In the genomic region with DNA sequence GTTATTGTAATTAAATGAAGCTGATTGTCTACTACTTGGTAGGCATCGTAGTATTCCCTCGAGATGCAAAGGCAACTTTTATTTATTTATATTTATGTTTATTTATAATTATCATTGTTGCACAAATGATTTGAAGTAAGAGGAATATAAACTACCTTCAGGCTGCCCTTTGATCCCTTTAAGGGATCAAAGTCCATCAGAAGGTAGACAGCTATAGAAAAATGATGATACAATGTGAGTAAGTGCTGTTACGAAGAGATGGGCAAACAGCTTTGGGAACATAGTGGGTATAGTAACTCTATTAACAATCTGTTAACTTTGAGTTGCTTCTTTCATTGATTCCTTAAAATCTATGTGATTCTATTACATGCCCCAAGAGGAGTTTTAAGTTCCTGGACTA, we compare ENCODE assay signal across 18 cellular contexts.
"Had no signal": no experiment of that assay in that cellular context is flagged by ENCODE, and none has a peak within 500 bp of the region (broad histone marks: within the 10 kb centered on the region; RNA-seq: fewer than 3 reads in every experiment).

No MANE protein-coding gene starts in this region.

- H3K4me1 Mint-ChIP-seq: activated naive CD8-positive, alpha-beta T cell treated with anti-CD3 and anti-CD28 coated beads for 36 hours; activated T-helper 17 cell treated with anti-CD3 and anti-CD28 coated beads, Interleukin-2, amount 50 U/mL, for 72 hours had no signal

- H3K36me3 Mint-ChIP-seq: activated naive CD8-positive, alpha-beta T cell treated with anti-CD3 and anti-CD28 coated beads for 36 hours; mesothelial cell of epicardium had no signal

- H3K36me3 ChIP-seq: ovary, right lobe of liver had no signal

- H3K27ac ChIP-seq: epithelial cell of prostate, ovary, right lobe of liver had no signal

- H3K4me3 ChIP-seq: lung, ovary, right lobe of liver had no signal

- H3K9me3 ChIP-seq: ovary, right lobe of liver had no signal

- ATAC-seq: activated CD8-positive, alpha-beta memory T cell treated with anti-CD3 and anti-CD28 coated beads, Interleukin-2, amount 10 ng/mL, durations not matched to agents 7 days and 5 days; activated T-helper 17 cell treated with anti-CD3 and anti-CD28 coated beads, Interleukin-2, amount 50 U/mL, for 72 hours had no signal

- H3K4me3 Mint-ChIP-seq: activated CD4-positive, alpha-beta memory T cell treated with anti-CD3 and anti-CD28 coated beads, Interleukin-2, amount 10 ng/mL, durations not matched to agents 7 days and 5 days; activated CD8-positive, alpha-beta memory T cell treated with anti-CD3 and anti-CD28 coated beads, Interleukin-2, amount 10 ng/mL, durations not matched to agents 7 days and 5 days; activated naive CD8-positive, alpha-beta T cell treated with anti-CD3 and anti-CD28 coated beads for 36 hours; activated T-helper 17 cell treated with anti-CD3 and anti-CD28 coated beads, Interleukin-2, amount 50 U/mL, for 72 hours; mesothelial cell of epicardium had no signal

- H3K9me3 Mint-ChIP-seq: activated CD4-positive, alpha-beta memory T cell treated with anti-CD3 and anti-CD28 coated beads, Interleukin-2, amount 10 ng/mL, durations not matched to agents 7 days and 5 days; activated naive CD8-positive, alpha-beta T cell treated with anti-CD3 and anti-CD28 coated beads for 36 hours; activated T-helper 17 cell treated with anti-CD3 and anti-CD28 coated beads, Interleukin-2, amount 50 U/mL, for 72 hours; mesothelial cell of epicardium had no signal

- H3K27me3 ChIP-seq: ovary, right lobe of liver had no signal

- H3K27ac Mint-ChIP-seq: activated CD4-positive, alpha-beta memory T cell treated with anti-CD3 and anti-CD28 coated beads, Interleukin-2, amount 10 ng/mL, durations not matched to agents 7 days and 5 days; activated CD8-positive, alpha-beta memory T cell treated with anti-CD3 and anti-CD28 coated beads, Interleukin-2, amount 10 ng/mL, durations not matched to agents 7 days and 5 days; activated naive CD8-positive, alpha-beta T cell treated with anti-CD3 and anti-CD28 coated beads for 36 hours; activated T-helper 17 cell treated with anti-CD3 and anti-CD28 coated beads, Interleukin-2, amount 50 U/mL, for 72 hours had no signal

- DNase-seq: activated CD4-positive, alpha-beta memory T cell treated with anti-CD3 and anti-CD28 coated beads, Interleukin-2, amount 10 ng/mL, durations not matched to agents 7 days and 5 days; activated CD4-positive, alpha-beta T cell treated with anti-CD3 and anti-CD28 coated beads for 48 hours; activated CD4-positive, CD25-positive, alpha-beta regulatory T cell; activated CD8-positive, alpha-beta memory T cell treated with anti-CD3 and anti-CD28 coated beads, Interleukin-2, amount 10 ng/mL, durations not matched to agents 7 days and 5 days; activated naive CD4-positive, alpha-beta T cell; activated naive CD8-positive, alpha-beta T cell treated with anti-CD3 and anti-CD28 coated beads for 36 hours; amniotic stem cell; foreskin fibroblast; hippocampal formation; islet precursor cell; ovary; right lobe of liver; stimulated activated naive CD4-positive, alpha-beta T cell; T-helper 9 cell had no signal
